Comparison of ENCODE assay signal across 8 cellular contexts in genomic region chr3:186617038-186617934, GRCh38. TPM values are rescaled to one million over a fixed set of nuclear protein-coding genes. Genes with fewer than 3 reads are reported as not detected.
A peak's percentile ranks its signal among the peaks of the same experiment; 100 is the strongest.
DNase-seq lines count a peak whose midpoint lies in the region; ATAC-seq, FAIRE-seq and TF ChIP-seq lines count a peak whose summit lies in the region.

No MANE protein-coding gene starts in this region.

- peak overlapping the region; percentile 43; the same call in 1 of the 2 replicates for H3K18ac ChIP-seq in H1 (ENCODE audit: extremely low read depth, low read length)

- H2BK12ac ChIP-seq in H1 (ENCODE audit: low read depth, low read length), result peak overlapping the region; percentile 35; the same call in 1 of the 2 replicates

- TF ChIP-seq RAD21 in H1 (IDR thresholded peaks at IDR 0.05 in 1 of 2, conservative IDR thresholded peaks at IDR 0.05 in 1 of 2; ENCODE audit: low read depth in 2 of 2, low read length in 2 of 2), result peak; percentile 74 to 84

- TF ChIP-seq CTCF in H1 (IDR thresholded peaks at IDR 0.05; ENCODE audit: control extremely low read depth in 1 of 3, insufficient read depth in 1 of 3, low read depth in 1 of 3, low read length in 3 of 3) (peak; percentile 85 to 98 (median 96)), mesothelial cell of epicardium (IDR thresholded peaks at IDR 0.05; ENCODE audit: unreplicated experiment) (peak; percentile 82)

- H3K4me3 ChIP-seq in H1 (ENCODE audit: extremely low read depth in 1 of 4, insufficient read depth in 2 of 4, low read depth in 3 of 4, low read length in 4 of 4), result peak overlapping the region in 1 of 4 experiments; percentile 17; a peak in 1 of 8 replicates

- peak; percentile 95 for ATAC-seq in GM21390 (IDR thresholded peaks at IDR 0.05; ENCODE audit: unreplicated experiment)

- no peak overlapping the region for H3K23ac ChIP-seq in H1 (ENCODE audit: insufficient read length)

- H3K4me2 ChIP-seq in H1 (ENCODE audit: insufficient read depth in 1 of 2, low read depth in 2 of 2, low read length in 2 of 2), result peak overlapping the region; percentile 0 to 23; a peak in 2 of 4 replicates

- peaks cover 0 to 7% (median 6%) of the 10 kb centered on the region in 4 experiments; a peak in 6 of 7 replicates for H3K4me1 ChIP-seq in H1 (replicated peaks in 1 of 4; ENCODE audit: control insufficient read depth in 3 of 4, insufficient read depth in 4 of 4, low read length in 3 of 4)

- H4K5ac ChIP-seq in H1 (ENCODE audit: insufficient read length, low read depth, low read length), result peak overlapping the region; percentile 49

- H2AFZ ChIP-seq in H1 (ENCODE audit: low read length), result peak overlapping the region; percentile 81

- peak overlapping the region; percentile 49; the same call in 1 of the 2 replicates for H2BK20ac ChIP-seq in H1 (ENCODE audit: low read length)

- H3K23me2 ChIP-seq in H1 (ENCODE audit: low read depth, low read length), result no peaks in the 10 kb centered on the region

- no peaks in the 10 kb centered on the region for H4K20me1 ChIP-seq in H1 (replicated peaks in 1 of 2; ENCODE audit: control insufficient read depth in 1 of 2, insufficient read depth in 2 of 2, low read length in 2 of 2)

- no peak overlapping the region for H3K14ac ChIP-seq in H1 (ENCODE audit: insufficient read length)

- no peaks in the 10 kb centered on the region for H3K36me3 ChIP-seq in H1 (ENCODE audit: control insufficient read depth in 2 of 4, insufficient read depth in 4 of 4, low read length in 3 of 4)

- peak overlapping the region; percentile 28 for H3K4me3 Mint-ChIP-seq in mesothelial cell of epicardium

- no peaks in the 10 kb centered on the region for H3K9me3 Mint-ChIP-seq in mesothelial cell of epicardium

- POLR2A ChIA-PET in H1 (lab: Charles Lee; ENCODE audit: partially characterized antibody), result interaction anchor here (0.6 to 6.2 kb wide), 6 partner anchors 20 to 173 kb away, joined by 3 to 87 read pairs (median 4); partner anchors contain the start of gene EIF4A2

- no peak overlapping the region for H2BK120ac ChIP-seq in H1 (replicated peaks; ENCODE audit: low read depth, low read length)

- peaks cover 8% of the 10 kb centered on the region for H3K4me1 Mint-ChIP-seq in mesothelial cell of epicardium

- peak; percentile 50 for FAIRE-seq in H1 (lab: Jason Lieb, UNC)

- no peak overlapping the region for H3K56ac ChIP-seq in H1 (replicated peaks; ENCODE audit: insufficient read length, low read depth, low read length)

- no peaks in the 10 kb centered on the region for H3K9me3 ChIP-seq in H1 (ENCODE audit: insufficient read depth in 2 of 2, low read depth in 1 of 2, low read length in 1 of 2)

- no peak overlapping the region for H4K8ac ChIP-seq in H1 (ENCODE audit: extremely low read depth, insufficient read depth, low read length)

- in situ Hi-C loops in Caki2 (cut with HindIII; ENCODE audit: low pct_unique_long_range_greater_than_20kb, low sequenced_read_pairs), result no loop called here

- H3K27me3 Mint-ChIP-seq in mesothelial cell of epicardium (ENCODE audit: low read depth), result peaks cover 60% of the 10 kb centered on the region

- no peak overlapping the region for H2AK5ac ChIP-seq in H1 (ENCODE audit: low read depth, low read length)

- no peak overlapping the region for H3K4ac ChIP-seq in H1 (replicated peaks; ENCODE audit: insufficient read length, low read depth, low read length)

- 48% methylated on average over 30 of the region's 30 CpGs; no CpG with 5 or more reads in 1 of the 2 experiments for WGBS in H1 (ENCODE audit: extremely low coverage in 1 of 2, insufficient coverage in 1 of 2, insufficient read length in 1 of 2, insufficient replicate concordance in 2 of 2, low coverage in 1 of 2, low lambda C conversion rate in 2 of 2, missing lambda C conversion rate in 1 of 2), 2 experiments

- TF ChIP-seq POLR2A in H1 (IDR thresholded peaks at IDR 0.05; ENCODE audit: control extremely low read depth in 1 of 2, low read depth in 2 of 2, low read length in 2 of 2), result no peak

- no peak overlapping the region for H2BK15ac ChIP-seq in H1 (ENCODE audit: low read length)

- H3K27ac ChIP-seq in H1 (ENCODE audit: low read depth, low read length), result no peak overlapping the region

- H3K9ac ChIP-seq in H1 (replicated peaks in 1 of 4; ENCODE audit: extremely low read depth in 1 of 4, low read depth in 3 of 4, low read length in 3 of 4), result no peak overlapping the region

- TF ChIP-seq EP300 in H1 (IDR thresholded peaks at IDR 0.05; ENCODE audit: borderline replicate concordance in 1 of 2, low read depth in 2 of 2, low read length in 2 of 2), result no peak

- H3K27ac Mint-ChIP-seq in mesothelial cell of epicardium, result no peak overlapping the region

- no peaks in the 10 kb centered on the region for H3K79me2 ChIP-seq in H1 (ENCODE audit: control insufficient read depth in 1 of 2, insufficient read depth in 2 of 2, low read length in 2 of 2)

- H4K91ac ChIP-seq in H1 (replicated peaks; ENCODE audit: insufficient read length, low read length), result peak overlapping the region; percentile 85

- no peak overlapping the region; the same call in 1 of the 2 replicates for H2BK5ac ChIP-seq in H1 (ENCODE audit: low read depth, low read length)

- no peaks in the 10 kb centered on the region for H3K79me1 ChIP-seq in H1 (ENCODE audit: low read depth, low read length)

- no peaks in the 10 kb centered on the region for H3K36me3 Mint-ChIP-seq in mesothelial cell of epicardium

- DNase-seq in Caki2 (ENCODE audit: low read depth), result peak; percentile 94
- DNase-seq in HT-29 (ENCODE audit: low spot score), result peak; percentile 83
- peak; percentile 87 to 94 for DNase-seq in NOMO-1 (lab: John Stamatoyannopoulos, UW; ENCODE audit: unreplicated experiment in 2 of 2)
- peak; percentile 60 to 65 for DNase-seq in activated CD8-positive, alpha-beta memory T cell treated with anti-CD3 and anti-CD28 coated beads for 4 hours (ENCODE audit: low read depth in 2 of 2)
- peak; percentile 75 to 87 for DNase-seq in H1 (ENCODE audit: low read depth in 1 of 2, low spot score in 2 of 2)
- DNase-seq in mesothelial cell of epicardium (ENCODE audit: low spot score in 2 of 2, unreplicated experiment in 2 of 2), result peak; percentile 69 to 86
- peak; percentile 71 to 82 for DNase-seq in stimulated activated CD8-positive, alpha-beta memory T cell treated with anti-CD3 and anti-CD28 coated beads, Interleukin-2, amount 100 ng/mL, for 48 hours (ENCODE audit: low read depth in 2 of 2)

- H3K27me3 ChIP-seq in H1 (replicated peaks in 1 of 4; ENCODE audit: control insufficient read depth in 3 of 4, extremely low read depth in 1 of 4, insufficient read depth in 3 of 4, low read length in 3 of 4), result peaks cover 0 to 2% (median 0%) of the 10 kb centered on the region in 4 experiments; a peak in 1 of 7 replicates

- CTCF ChIA-PET in H1 (lab: Charles Lee; ENCODE audit: partially characterized antibody), result interaction anchor here (0.6 to 12.9 kb wide), 55 partner anchors 8 to 511 kb away, joined by 3 to 333 read pairs (median 4); partner anchors contain the start of genes FETUB, HRG and KNG1

RNA-seq across cellular contexts. Expression of gene AHSG, which starts 4.4 kb away (rescaled TPM):
- total RNA-seq in Caki2 (2014; rRNA removed; shearing (Covaris generic); ENCODE audit: low replicate concordance), result not detected in 2 replicates
- not detected in 2 replicates for total RNA-seq in HT-29 (2014; rRNA removed; shearing (Covaris generic))
- 0.78 and 1.1 TPM in 2 replicates for total RNA-seq in H1 (2021; fragmentation: NEBNext Ultra II Directional; extraction: Animal tissue kit (Norgen Biotek cat#: 25700))
- polyA plus RNA-seq in H1 (2011; rRNA removed), result 0.68 and 0.86 TPM in 2 replicates
- 2.4 TPM for polyA plus RNA-seq in H1 (2011; cell fraction: cytosol; rRNA removed)
- polyA plus RNA-seq in H1 (2011; cell fraction: nucleus; rRNA removed), result 0.47 TPM
- polyA plus RNA-seq in H1 (2012, experiment 1 of 2), result 0.46 to 1.1 TPM (median 0.57 TPM) in 4 replicates
- 0.46 TPM for polyA plus RNA-seq in H1 (2012, experiment 2 of 2)
- polyA plus RNA-seq in H1 (2013, experiment 1 of 2), result 0.69 TPM
- polyA plus RNA-seq in H1 (2013, experiment 2 of 2), result 0.61 TPM
- polyA minus RNA-seq in H1 (2011; rRNA and poly(A)+ RNA removed), result 0.46 TPM in 1 of 2 replicates, not detected in the other
- 0.66 TPM for polyA minus RNA-seq in H1 (2011; cell fraction: cytosol; rRNA and poly(A)+ RNA removed)
- polyA minus RNA-seq in H1 (2011; cell fraction: nucleus; rRNA and poly(A)+ RNA removed), result 0.50 TPM
- 0.14 TPM in 1 of 3 replicates, not detected in the others for total RNA-seq in mesothelial cell of epicardium

RNA-seq across cellular contexts. Expression of gene FETUB, which starts 22.9 kb away (rescaled TPM):
- total RNA-seq in Caki2 (2014; rRNA removed; shearing (Covaris generic); ENCODE audit: low replicate concordance), result not detected in 2 replicates
- total RNA-seq in HT-29 (2014; rRNA removed; shearing (Covaris generic)), result not detected in 2 replicates
- not detected in 2 replicates for total RNA-seq in H1 (2021; fragmentation: NEBNext Ultra II Directional; extraction: Animal tissue kit (Norgen Biotek cat#: 25700))
- 0.15 TPM in 1 of 2 replicates, not detected in the other for polyA plus RNA-seq in H1 (2011; rRNA removed)
- 0.09 TPM for polyA plus RNA-seq in H1 (2011; cell fraction: cytosol; rRNA removed)
- polyA plus RNA-seq in H1 (2011; cell fraction: nucleus; rRNA removed), result 0.19 TPM
- polyA plus RNA-seq in H1 (2012, experiment 1 of 2), result 0.10 to 0.25 TPM (median 0.19 TPM) in 4 replicates
- not detected for polyA plus RNA-seq in H1 (2012, experiment 2 of 2)
- polyA plus RNA-seq in H1 (2013, experiment 1 of 2), result not detected
- polyA plus RNA-seq in H1 (2013, experiment 2 of 2), result 0.07 TPM
- not detected in 2 replicates for polyA minus RNA-seq in H1 (2011; rRNA and poly(A)+ RNA removed)
- polyA minus RNA-seq in H1 (2011; cell fraction: cytosol; rRNA and poly(A)+ RNA removed), result not detected
- polyA minus RNA-seq in H1 (2011; cell fraction: nucleus; rRNA and poly(A)+ RNA removed), result not detected
- total RNA-seq in mesothelial cell of epicardium, result not detected in 3 replicates

RNA-seq across cellular contexts. Expression of gene DNAJB11, which starts 46.8 kb away (rescaled TPM):
- 30.0 and 34.0 TPM in 2 replicates for total RNA-seq in Caki2 (2014; rRNA removed; shearing (Covaris generic); ENCODE audit: low replicate concordance)
- 63.5 and 71.3 TPM in 2 replicates for total RNA-seq in HT-29 (2014; rRNA removed; shearing (Covaris generic))
- 63.9 and 67.7 TPM in 2 replicates for total RNA-seq in H1 (2021; fragmentation: NEBNext Ultra II Directional; extraction: Animal tissue kit (Norgen Biotek cat#: 25700))
- 14.3 and 14.6 TPM in 2 replicates for polyA plus RNA-seq in H1 (2011; rRNA removed)
- 31.5 TPM for polyA plus RNA-seq in H1 (2011; cell fraction: cytosol; rRNA removed)
- polyA plus RNA-seq in H1 (2011; cell fraction: nucleus; rRNA removed), result 10.7 TPM
- 49.6 to 72.3 TPM (median 56.3 TPM) in 4 replicates for polyA plus RNA-seq in H1 (2012, experiment 1 of 2)
- polyA plus RNA-seq in H1 (2012, experiment 2 of 2), result 20.4 TPM
- polyA plus RNA-seq in H1 (2013, experiment 1 of 2), result 96.2 TPM
- polyA plus RNA-seq in H1 (2013, experiment 2 of 2), result 134 TPM
- polyA minus RNA-seq in H1 (2011; rRNA and poly(A)+ RNA removed), result 8.2 and 8.8 TPM in 2 replicates
- polyA minus RNA-seq in H1 (2011; cell fraction: cytosol; rRNA and poly(A)+ RNA removed), result 20.0 TPM
- 19.1 TPM for polyA minus RNA-seq in H1 (2011; cell fraction: nucleus; rRNA and poly(A)+ RNA removed)
- total RNA-seq in mesothelial cell of epicardium, result 52.1 to 55.2 TPM (median 55.2 TPM) in 3 replicates

RNA-seq across cellular contexts. Expression of gene HRG, which starts 48.5 kb away (rescaled TPM):
- not detected in 2 replicates for total RNA-seq in Caki2 (2014; rRNA removed; shearing (Covaris generic); ENCODE audit: low replicate concordance)
- not detected in 2 replicates for total RNA-seq in HT-29 (2014; rRNA removed; shearing (Covaris generic))
- 0.15 TPM in 1 of 2 replicates, not detected in the other for total RNA-seq in H1 (2021; fragmentation: NEBNext Ultra II Directional; extraction: Animal tissue kit (Norgen Biotek cat#: 25700))
- 0.03 TPM in 1 of 2 replicates, not detected in the other for polyA plus RNA-seq in H1 (2011; rRNA removed)
- polyA plus RNA-seq in H1 (2011; cell fraction: cytosol; rRNA removed), result not detected
- polyA plus RNA-seq in H1 (2011; cell fraction: nucleus; rRNA removed), result not detected
- polyA plus RNA-seq in H1 (2012, experiment 1 of 2), result 0.21 TPM in 1 of 4 replicates, not detected in the others
- polyA plus RNA-seq in H1 (2012, experiment 2 of 2), result not detected
- 0.22 TPM for polyA plus RNA-seq in H1 (2013, experiment 1 of 2)
- polyA plus RNA-seq in H1 (2013, experiment 2 of 2), result 0.17 TPM
- polyA minus RNA-seq in H1 (2011; rRNA and poly(A)+ RNA removed), result not detected in 2 replicates
- polyA minus RNA-seq in H1 (2011; cell fraction: cytosol; rRNA and poly(A)+ RNA removed), result not detected
- not detected for polyA minus RNA-seq in H1 (2011; cell fraction: nucleus; rRNA and poly(A)+ RNA removed)
- total RNA-seq in mesothelial cell of epicardium, result not detected in 3 replicates

RNA-seq across cellular contexts. Expression of gene TBCCD1, which starts 50.1 kb away (rescaled TPM):
- 13.4 and 18.3 TPM in 2 replicates for total RNA-seq in Caki2 (2014; rRNA removed; shearing (Covaris generic); ENCODE audit: low replicate concordance)
- total RNA-seq in HT-29 (2014; rRNA removed; shearing (Covaris generic)), result 7.0 and 8.8 TPM in 2 replicates
- total RNA-seq in H1 (2021; fragmentation: NEBNext Ultra II Directional; extraction: Animal tissue kit (Norgen Biotek cat#: 25700)), result 13.4 and 13.9 TPM in 2 replicates
- polyA plus RNA-seq in H1 (2011; rRNA removed), result 8.4 and 11.3 TPM in 2 replicates
- polyA plus RNA-seq in H1 (2011; cell fraction: cytosol; rRNA removed), result 9.3 TPM
- 6.9 TPM for polyA plus RNA-seq in H1 (2011; cell fraction: nucleus; rRNA removed)
- 7.8 to 11.2 TPM (median 8.2 TPM) in 4 replicates for polyA plus RNA-seq in H1 (2012, experiment 1 of 2)
- 2.6 TPM for polyA plus RNA-seq in H1 (2012, experiment 2 of 2)
- 6.9 TPM for polyA plus RNA-seq in H1 (2013, experiment 1 of 2)
- 7.8 TPM for polyA plus RNA-seq in H1 (2013, experiment 2 of 2)
- 20.2 and 20.6 TPM in 2 replicates for polyA minus RNA-seq in H1 (2011; rRNA and poly(A)+ RNA removed)
- 6.9 TPM for polyA minus RNA-seq in H1 (2011; cell fraction: cytosol; rRNA and poly(A)+ RNA removed)
- polyA minus RNA-seq in H1 (2011; cell fraction: nucleus; rRNA and poly(A)+ RNA removed), result 10.5 TPM
- 12.2 to 14.5 TPM (median 12.4 TPM) in 3 replicates for total RNA-seq in mesothelial cell of epicardium
